ENCODE assay signal across 8 cellular contexts in the genomic region with DNA sequence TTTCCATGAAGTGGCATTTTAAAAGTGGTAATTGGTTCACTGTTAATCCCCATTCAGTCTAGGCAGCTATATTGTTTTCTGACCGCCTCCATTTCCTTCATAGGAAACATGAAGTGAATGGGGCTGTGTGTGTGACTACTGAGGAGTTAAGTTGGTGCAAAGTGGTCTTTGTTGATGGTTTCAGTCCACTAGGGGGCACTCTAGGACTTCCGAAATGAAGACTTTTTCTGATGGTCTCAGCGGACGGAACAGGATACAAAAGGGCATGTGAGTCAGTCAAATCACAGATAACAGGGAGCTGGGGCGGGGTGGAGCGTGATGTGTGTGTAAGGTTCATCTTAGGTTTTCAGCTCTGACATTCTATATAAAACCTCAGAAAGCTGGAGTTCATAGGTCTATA.
DNase-seq lines count a peak whose midpoint lies in the region; ATAC-seq and TF ChIP-seq lines count a peak whose summit lies in the region.

No MANE protein-coding gene starts in this region.

- H3K4me3 Mint-ChIP-seq in activated T-helper 17 cell treated with anti-CD3 and anti-CD28 coated beads, Interleukin-2, amount 50 U/mL, for 72 hours = peak overlapping the region; percentile 76

- H3K36me3 ChIP-seq in RWPE2 (ENCODE audit: low read depth) (no peaks in the 10 kb centered on the region), sigmoid colon (no peaks in the 10 kb centered on the region)

- H3K4me1 ChIP-seq in RWPE2 (ENCODE audit: insufficient read depth, poor library complexity, severe bottlenecking) (peaks cover 9% of the 10 kb centered on the region), sigmoid colon (peaks cover 0 to 19% (median 10%) of the 10 kb centered on the region in 4 donors)

- H3K36me3 Mint-ChIP-seq in activated T-helper 17 cell treated with anti-CD3 and anti-CD28 coated beads, Interleukin-2, amount 50 U/mL, for 72 hours (ENCODE audit: low read depth) = no peaks in the 10 kb centered on the region

- no peaks in the 10 kb centered on the region for H3K27me3 Mint-ChIP-seq in activated T-helper 17 cell treated with anti-CD3 and anti-CD28 coated beads, Interleukin-2, amount 50 U/mL, for 72 hours

- peak; percentile 36; the same call in 2 of the 3 replicates for ATAC-seq in RWPE2 (ENCODE audit: low read depth)
- ATAC-seq in activated T-helper 17 cell treated with anti-CD3 and anti-CD28 coated beads, Interleukin-2, amount 50 U/mL, for 72 hours (replicated peaks) = peak; percentile 85
- no peak for ATAC-seq in HG02610 (IDR thresholded peaks at IDR 0.05; ENCODE audit: unreplicated experiment)

- peak overlapping the region; percentile 80 for H3K27ac Mint-ChIP-seq in activated T-helper 17 cell treated with anti-CD3 and anti-CD28 coated beads, Interleukin-2, amount 50 U/mL, for 72 hours

- H3K9me3 Mint-ChIP-seq in activated T-helper 17 cell treated with anti-CD3 and anti-CD28 coated beads, Interleukin-2, amount 50 U/mL, for 72 hours = no peaks in the 10 kb centered on the region

- no peak for TF ChIP-seq POLR2A in sigmoid colon (IDR thresholded peaks at IDR 0.05)

- H3K27ac ChIP-seq in RWPE2 (ENCODE audit: poor library complexity, severe bottlenecking) (no peak overlapping the region), sigmoid colon (no peak overlapping the region)

- TF ChIP-seq EP300 in sigmoid colon (IDR thresholded peaks at IDR 0.05) = no peak

- intact Hi-C loops in head of caudate nucleus (cut with DNase I) (no loop called here), sigmoid colon (cut with DNase I) (no loop called here)

- TF ChIP-seq CTCF in GM12874 (IDR thresholded peaks at IDR 0.05; ENCODE audit: insufficient read depth, low read depth, low read length) = peak; percentile 64
- TF ChIP-seq CTCF in RWPE2 (IDR thresholded peaks at IDR 0.05; ENCODE audit: poor library complexity, severe bottlenecking) = peak; percentile 81
- TF ChIP-seq CTCF in sigmoid colon (IDR thresholded peaks at IDR 0.05) = peak in 1 of 4 experiments; percentile 32

- H3K4me1 Mint-ChIP-seq in activated T-helper 17 cell treated with anti-CD3 and anti-CD28 coated beads, Interleukin-2, amount 50 U/mL, for 72 hours = peaks cover 18% of the 10 kb centered on the region

- peak in 68 of 76 experiments; percentile 2 to 86 (median 47) for DNase-seq in HUDEP-2 (lab: John Stamatoyannopoulos, UW; ENCODE audit: unreplicated experiment in 76 of 76)
- DNase-seq in RWPE2 (ENCODE audit: low spot score) = no peak
- peak in 38 of 42 donors; percentile 5 to 87 (median 55) for DNase-seq in head of caudate nucleus
- peak; percentile 66 for DNase-seq in putamen (ENCODE audit: low spot score)
- DNase-seq in sigmoid colon = no peak

- no peak overlapping the region for H3K4me3 ChIP-seq in RWPE2 (ENCODE audit: severe bottlenecking)
- H3K4me3 ChIP-seq in sigmoid colon = no peak overlapping the region

- H3K27me3 ChIP-seq in RWPE2 (ENCODE audit: insufficient read depth, poor library complexity, severe bottlenecking) (peaks cover 7% of the 10 kb centered on the region), sigmoid colon (no peaks in the 10 kb centered on the region)

- WGBS in sigmoid colon, 2 donors = 10 to 17% methylated on average over 6 of the region's 6 CpGs

- H3K9me3 ChIP-seq in RWPE2 (ENCODE audit: severe bottlenecking) (no peaks in the 10 kb centered on the region), sigmoid colon (no peaks in the 10 kb centered on the region)

Comparison
In these comparisons a context has a peak if more than half of its experiments do, and no peak if none do; other contexts are left out.
1. DNase-seq: peak in HUDEP-2 (68 of 76), head of caudate nucleus (38 of 42) and putamen (single experiment); none in RWPE2 (single experiment) and sigmoid colon (single experiment).